16 cellular contexts compared by ENCODE assay signal in the genomic region with DNA sequence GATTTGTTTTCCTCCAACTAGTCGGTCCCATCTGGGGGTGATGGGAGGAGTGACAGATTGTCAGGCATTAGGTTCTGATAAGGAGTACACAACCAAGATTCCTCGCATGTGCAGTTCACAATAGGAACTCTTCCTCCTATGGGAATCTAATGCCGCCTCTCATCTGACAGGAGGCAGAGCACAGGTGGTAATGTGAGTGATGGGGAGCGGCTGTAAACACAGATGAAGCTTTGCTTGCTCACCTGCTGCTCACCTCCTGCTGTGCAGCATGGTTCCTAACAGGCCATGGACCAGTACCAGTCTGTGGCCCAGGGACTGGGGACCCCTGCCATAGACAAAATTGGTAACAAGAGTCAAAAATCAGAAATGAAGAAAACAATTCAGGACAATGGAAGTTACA.
A peak's percentile ranks its signal among the peaks of the same experiment; 100 is the strongest.
DNase-seq lines count a peak whose midpoint lies in the region; TF ChIP-seq lines count a peak whose summit lies in the region.
"Had no signal": no experiment of that assay in that cellular context is flagged by ENCODE, and none has a peak within 500 bp of the region (broad histone marks: within the 10 kb centered on the region; RNA-seq: fewer than 3 reads in every experiment).

No MANE protein-coding gene starts in this region.

- no peaks in the 10 kb centered on the region for H3K4me1 Mint-ChIP-seq in activated T-cell treated with anti-CD3 and anti-CD28 coated beads, Interleukin-2, amount 50 U/mL, for 24 hours (ENCODE audit: low read depth)

- H3K27me3 Mint-ChIP-seq in activated T-cell treated with anti-CD3 and anti-CD28 coated beads, Interleukin-2, amount 50 U/mL, for 24 hours = no peaks in the 10 kb centered on the region
- H3K27me3 Mint-ChIP-seq: IgD-negative memory B cell had no signal

- TF ChIP-seq POLR2A in lower leg skin (IDR thresholded peaks at IDR 0.05) = no peak

- H3K9me3 Mint-ChIP-seq in activated T-cell treated with anti-CD3 and anti-CD28 coated beads, Interleukin-2, amount 50 U/mL, for 24 hours = no peaks in the 10 kb centered on the region
- H3K9me3 Mint-ChIP-seq: IgD-negative memory B cell had no signal

- H3K9me3 ChIP-seq in A673 (ENCODE audit: low read depth, low read length, poor library complexity, severe bottlenecking) = no peaks in the 10 kb centered on the region
- H3K9me3 ChIP-seq: A549, BE2C had no signal

- no peak overlapping the region for H3K27ac ChIP-seq in A673 (ENCODE audit: low read depth, low read length, poor library complexity, severe bottlenecking)

- TF ChIP-seq CTCF in A673 (conservative IDR thresholded peaks at IDR 0.05; ENCODE audit: low read depth, low read length) = no peak
- no peak for TF ChIP-seq CTCF in lower leg skin (IDR thresholded peaks at IDR 0.05)

- H3K27ac Mint-ChIP-seq in activated T-cell treated with anti-CD3 and anti-CD28 coated beads, Interleukin-2, amount 50 U/mL, for 24 hours = no peak overlapping the region
- H3K27ac Mint-ChIP-seq: IgD-negative memory B cell had no signal

- no TSS peak for BruUV-seq in A673 (replicated peaks; lab: Mats Ljungman, UMichigan)

- POLR2A ChIA-PET in A673 (lab: Charles Lee; ENCODE audit: low non-redundant PET) = no interaction called here

- no peak overlapping the region for H3K4me3 ChIP-seq in A673 (ENCODE audit: low read depth, low read length, poor library complexity, severe bottlenecking)
- no peak overlapping the region for H3K4me3 ChIP-seq in lower leg skin (ENCODE audit: low read depth, poor library complexity, severe bottlenecking)
- H3K4me3 ChIP-seq: A549 had no signal

- intact Hi-C loops in A673 (cut with micrococcal nuclease; ENCODE audit: unreplicated experiment) = no loop called here
- intact Hi-C loops in lower leg skin (cut with DNase I; ENCODE audit: low total_unique reads) = no loop called here

- H3K4me3 Mint-ChIP-seq in activated T-cell treated with anti-CD3 and anti-CD28 coated beads, Interleukin-2, amount 50 U/mL, for 24 hours = no peak overlapping the region
- H3K4me3 Mint-ChIP-seq: IgD-negative memory B cell had no signal

- H3K36me3 ChIP-seq in A673 (ENCODE audit: insufficient read depth, low read length, poor library complexity, severe bottlenecking) = no peaks in the 10 kb centered on the region
- H3K36me3 ChIP-seq: BE2C had no signal

- CTCF ChIA-PET in A673 (lab: Charles Lee) = no interaction called here

- peak; percentile 57 for DNase-seq in NCI-H748 (lab: John Stamatoyannopoulos, UW; ENCODE audit: unreplicated experiment)
- no peak for DNase-seq in NCI-H748 treated with DMSO at 0.1 percent for 48 hours (lab: John Stamatoyannopoulos, UW)
- DNase-seq in NCI-H146 (lab: John Stamatoyannopoulos, UW) = peak; percentile 71
- peak; percentile 63 for DNase-seq in NCI-H69 (lab: John Stamatoyannopoulos, UW)
- no peak for DNase-seq in activated T-cell treated with anti-CD3 and anti-CD28 coated beads, Interleukin-2, amount 50 U/mL, for 24 hours
- no peak for DNase-seq in A673 (ENCODE audit: low spot score)
- no peak for DNase-seq in lower leg skin (ENCODE audit: low spot score in 2 of 2)
- DNase-seq: BE2C, GF-D8, MV-4-11, NCI-H1105 treated with DMSO at 0.1 percent for 48 hours, NCI-H187, NCI-H345, OCI-M1 had no signal

- H3K36me3 Mint-ChIP-seq in activated T-cell treated with anti-CD3 and anti-CD28 coated beads, Interleukin-2, amount 50 U/mL, for 24 hours (ENCODE audit: low read depth) = no peaks in the 10 kb centered on the region
- H3K36me3 Mint-ChIP-seq: IgD-negative memory B cell had no signal

- 80 to 99% methylated on average over 4 of the region's 4 CpGs for WGBS in lower leg skin, 2 donors

- H3K27me3 ChIP-seq in A673 (replicated peaks; ENCODE audit: insufficient read depth, low read depth, low read length, poor library complexity) = no peaks in the 10 kb centered on the region
- H3K27me3 ChIP-seq: BE2C had no signal

- no peaks in the 10 kb centered on the region for H3K4me1 ChIP-seq in A673 (ENCODE audit: insufficient read depth, low read length, poor library complexity, severe bottlenecking)
- H3K4me1 ChIP-seq: BE2C had no signal

Comparison
In these comparisons a context has a peak if more than half of its experiments do, and no peak if none do; other contexts are left out.
1. DNase-seq: peak in NCI-H748 (single experiment), NCI-H146 (single experiment) and NCI-H69 (single experiment); none in NCI-H748 treated with DMSO at 0.1 percent for 48 hours (single experiment), activated T-cell treated with anti-CD3 and anti-CD28 coated beads, Interleukin-2, amount 50 U/mL, for 24 hours (single experiment), A673 (single experiment) and lower leg skin (0 of 2).